ENCODE assay signal across 1 cellular context in the genomic region with DNA sequence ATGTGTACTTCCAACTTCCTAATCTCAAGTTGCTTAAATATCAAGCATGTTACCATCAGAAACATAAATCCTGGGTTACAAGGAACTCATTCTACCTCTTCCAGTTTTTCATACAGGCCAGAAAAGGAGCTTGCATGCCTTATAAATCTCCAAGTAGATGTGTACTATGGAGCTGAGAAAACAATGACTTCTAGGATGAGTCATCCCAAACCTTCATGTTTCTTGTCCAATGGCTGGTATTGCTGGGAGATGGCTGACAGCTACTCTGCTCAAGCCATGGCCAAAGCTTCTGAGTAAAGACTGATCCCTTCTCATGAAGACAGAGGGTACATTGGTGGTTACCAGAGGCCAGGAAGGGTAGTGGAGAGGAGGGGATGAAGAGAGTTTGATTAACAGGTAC.
TF ChIP-seq lines count a peak whose summit lies in the region.

No MANE protein-coding gene starts in this region.

TF ChIP-seq in K562, 482 proteins besides CTCF, POLR2A, EP300 and RAD21 (continued from another document and continues in another):
- TF ChIP-seq, protein P1, sequence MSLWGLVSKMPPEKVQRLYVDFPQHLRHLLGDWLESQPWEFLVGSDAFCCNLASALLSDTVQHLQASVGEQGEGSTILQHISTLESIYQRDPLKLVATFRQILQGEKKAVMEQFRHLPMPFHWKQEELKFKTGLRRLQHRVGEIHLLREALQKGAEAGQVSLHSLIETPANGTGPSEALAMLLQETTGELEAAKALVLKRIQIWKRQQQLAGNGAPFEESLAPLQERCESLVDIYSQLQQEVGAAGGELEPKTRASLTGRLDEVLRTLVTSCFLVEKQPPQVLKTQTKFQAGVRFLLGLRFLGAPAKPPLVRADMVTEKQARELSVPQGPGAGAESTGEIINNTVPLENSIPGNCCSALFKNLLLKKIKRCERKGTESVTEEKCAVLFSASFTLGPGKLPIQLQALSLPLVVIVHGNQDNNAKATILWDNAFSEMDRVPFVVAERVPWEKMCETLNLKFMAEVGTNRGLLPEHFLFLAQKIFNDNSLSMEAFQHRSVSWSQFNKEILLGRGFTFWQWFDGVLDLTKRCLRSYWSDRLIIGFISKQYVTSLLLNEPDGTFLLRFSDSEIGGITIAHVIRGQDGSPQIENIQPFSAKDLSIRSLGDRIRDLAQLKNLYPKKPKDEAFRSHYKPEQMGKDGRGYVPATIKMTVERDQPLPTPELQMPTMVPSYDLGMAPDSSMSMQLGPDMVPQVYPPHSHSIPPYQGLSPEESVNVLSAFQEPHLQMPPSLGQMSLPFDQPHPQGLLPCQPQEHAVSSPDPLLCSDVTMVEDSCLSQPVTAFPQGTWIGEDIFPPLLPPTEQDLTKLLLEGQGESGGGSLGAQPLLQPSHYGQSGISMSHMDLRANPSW (CRISPR knock-in tag; IDR thresholded peaks at IDR 0.05), result no peak
- TF ChIP-seq, protein P2, sequence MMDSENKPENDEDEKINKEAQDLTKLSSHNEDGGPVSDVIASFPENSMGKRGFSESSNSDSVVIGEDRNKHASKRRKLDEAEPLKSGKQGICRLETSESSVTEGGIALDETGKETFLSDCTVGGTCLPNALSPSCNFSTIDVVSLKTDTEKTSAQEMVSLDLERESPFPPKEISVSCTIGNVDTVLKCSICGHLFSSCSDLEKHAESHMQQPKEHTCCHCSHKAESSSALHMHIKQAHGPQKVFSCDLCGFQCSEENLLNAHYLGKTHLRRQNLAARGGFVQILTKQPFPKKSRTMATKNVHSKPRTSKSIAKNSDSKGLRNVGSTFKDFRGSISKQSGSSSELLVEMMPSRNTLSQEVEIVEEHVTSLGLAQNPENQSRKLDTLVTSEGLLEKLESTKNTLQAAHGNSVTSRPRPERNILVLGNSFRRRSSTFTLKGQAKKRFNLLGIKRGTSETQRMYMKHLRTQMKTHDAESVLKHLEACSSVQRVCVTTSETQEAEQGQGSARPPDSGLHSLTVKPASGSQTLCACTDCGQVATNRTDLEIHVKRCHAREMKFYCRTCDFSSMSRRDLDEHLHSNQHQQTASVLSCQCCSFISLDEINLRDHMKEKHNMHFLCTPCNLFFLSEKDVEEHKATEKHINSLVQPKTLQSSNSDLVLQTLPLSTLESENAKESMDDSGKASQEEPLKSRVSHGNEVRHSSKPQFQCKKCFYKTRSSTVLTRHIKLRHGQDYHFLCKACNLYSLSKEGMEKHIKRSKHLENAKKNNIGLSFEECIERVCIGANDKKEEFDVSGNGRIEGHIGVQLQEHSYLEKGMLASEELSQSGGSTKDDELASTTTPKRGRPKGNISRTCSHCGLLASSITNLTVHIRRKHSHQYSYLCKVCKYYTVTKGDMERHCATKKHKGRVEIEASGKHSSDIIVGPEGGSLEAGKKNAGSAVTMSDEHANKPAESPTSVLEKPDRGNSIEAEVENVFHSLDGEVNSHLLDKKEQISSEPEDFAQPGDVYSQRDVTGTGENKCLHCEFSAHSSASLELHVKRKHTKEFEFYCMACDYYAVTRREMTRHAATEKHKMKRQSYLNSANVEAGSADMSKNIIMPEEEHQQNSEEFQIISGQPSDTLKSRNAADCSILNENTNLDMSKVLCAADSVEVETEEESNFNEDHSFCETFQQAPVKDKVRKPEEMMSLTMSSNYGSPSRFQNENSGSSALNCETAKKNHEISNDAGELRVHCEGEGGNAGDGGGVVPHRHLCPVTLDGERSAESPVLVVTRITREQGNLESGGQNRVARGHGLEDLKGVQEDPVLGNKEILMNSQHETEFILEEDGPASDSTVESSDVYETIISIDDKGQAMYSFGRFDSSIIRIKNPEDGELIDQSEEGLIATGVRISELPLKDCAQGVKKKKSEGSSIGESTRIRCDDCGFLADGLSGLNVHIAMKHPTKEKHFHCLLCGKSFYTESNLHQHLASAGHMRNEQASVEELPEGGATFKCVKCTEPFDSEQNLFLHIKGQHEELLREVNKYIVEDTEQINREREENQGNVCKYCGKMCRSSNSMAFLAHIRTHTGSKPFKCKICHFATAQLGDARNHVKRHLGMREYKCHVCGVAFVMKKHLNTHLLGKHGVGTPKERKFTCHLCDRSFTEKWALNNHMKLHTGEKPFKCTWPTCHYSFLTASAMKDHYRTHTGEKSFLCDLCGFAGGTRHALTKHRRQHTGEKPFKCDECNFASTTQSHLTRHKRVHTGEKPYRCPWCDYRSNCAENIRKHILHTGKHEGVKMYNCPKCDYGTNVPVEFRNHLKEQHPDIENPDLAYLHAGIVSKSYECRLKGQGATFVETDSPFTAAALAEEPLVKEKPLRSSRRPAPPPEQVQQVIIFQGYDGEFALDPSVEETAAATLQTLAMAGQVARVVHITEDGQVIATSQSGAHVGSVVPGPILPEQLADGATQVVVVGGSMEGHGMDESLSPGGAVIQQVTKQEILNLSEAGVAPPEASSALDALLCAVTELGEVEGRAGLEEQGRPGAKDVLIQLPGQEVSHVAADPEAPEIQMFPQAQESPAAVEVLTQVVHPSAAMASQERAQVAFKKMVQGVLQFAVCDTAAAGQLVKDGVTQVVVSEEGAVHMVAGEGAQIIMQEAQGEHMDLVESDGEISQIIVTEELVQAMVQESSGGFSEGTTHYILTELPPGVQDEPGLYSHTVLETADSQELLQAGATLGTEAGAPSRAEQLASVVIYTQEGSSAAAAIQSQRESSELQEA (IDR thresholded peaks at IDR 0.05; ENCODE audit: low read depth), result no peak
- TF ChIP-seq, protein P3, sequence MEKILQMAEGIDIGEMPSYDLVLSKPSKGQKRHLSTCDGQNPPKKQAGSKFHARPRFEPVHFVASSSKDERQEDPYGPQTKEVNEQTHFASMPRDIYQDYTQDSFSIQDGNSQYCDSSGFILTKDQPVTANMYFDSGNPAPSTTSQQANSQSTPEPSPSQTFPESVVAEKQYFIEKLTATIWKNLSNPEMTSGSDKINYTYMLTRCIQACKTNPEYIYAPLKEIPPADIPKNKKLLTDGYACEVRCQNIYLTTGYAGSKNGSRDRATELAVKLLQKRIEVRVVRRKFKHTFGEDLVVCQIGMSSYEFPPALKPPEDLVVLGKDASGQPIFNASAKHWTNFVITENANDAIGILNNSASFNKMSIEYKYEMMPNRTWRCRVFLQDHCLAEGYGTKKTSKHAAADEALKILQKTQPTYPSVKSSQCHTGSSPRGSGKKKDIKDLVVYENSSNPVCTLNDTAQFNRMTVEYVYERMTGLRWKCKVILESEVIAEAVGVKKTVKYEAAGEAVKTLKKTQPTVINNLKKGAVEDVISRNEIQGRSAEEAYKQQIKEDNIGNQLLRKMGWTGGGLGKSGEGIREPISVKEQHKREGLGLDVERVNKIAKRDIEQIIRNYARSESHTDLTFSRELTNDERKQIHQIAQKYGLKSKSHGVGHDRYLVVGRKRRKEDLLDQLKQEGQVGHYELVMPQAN (IDR thresholded peaks at IDR 0.05; ENCODE audit: borderline replicate concordance), result no peak
- TF ChIP-seq, protein P4, sequence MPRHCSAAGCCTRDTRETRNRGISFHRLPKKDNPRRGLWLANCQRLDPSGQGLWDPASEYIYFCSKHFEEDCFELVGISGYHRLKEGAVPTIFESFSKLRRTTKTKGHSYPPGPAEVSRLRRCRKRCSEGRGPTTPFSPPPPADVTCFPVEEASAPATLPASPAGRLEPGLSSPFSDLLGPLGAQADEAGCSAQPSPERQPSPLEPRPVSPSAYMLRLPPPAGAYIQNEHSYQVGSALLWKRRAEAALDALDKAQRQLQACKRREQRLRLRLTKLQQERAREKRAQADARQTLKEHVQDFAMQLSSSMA (CRISPR knock-in tag; IDR thresholded peaks at IDR 0.05), result no peak
- TF ChIP-seq MEF2D (tag; conservative IDR thresholded peaks at IDR 0.05; ENCODE audit: low read depth) (no peak), BRD4 (IDR thresholded peaks at IDR 0.05) (no peak), CAMTA2 (CRISPR knock-in tag; conservative IDR thresholded peaks at IDR 0.05) (no peak), KDM2B (CRISPR knock-in tag; IDR thresholded peaks at IDR 0.05) (no peak), NCOA2 (IDR thresholded peaks at IDR 0.05; ENCODE audit: partially characterized antibody in 2 of 2) (no peak), ESRRA (IDR thresholded peaks at IDR 0.05; ENCODE audit: borderline replicate concordance, low read depth) (no peak), MXI1 (IDR thresholded peaks at IDR 0.05; ENCODE audit: low read depth, low read length) (no peak), TEAD1 (CRISPR knock-in tag; IDR thresholded peaks at IDR 0.05) (no peak), YBX1 (IDR thresholded peaks at IDR 0.05) (no peak), ZNF785 (CRISPR knock-in tag; IDR thresholded peaks at IDR 0.05) (no peak), PHTF2 (CRISPR knock-in tag; IDR thresholded peaks at IDR 0.05) (no peak), RFX5 (IDR thresholded peaks at IDR 0.05; ENCODE audit: low read depth, low read length) (no peak), EHMT2 (IDR thresholded peaks at IDR 0.05) (peak; percentile 52; the same call in 1 of the 2 replicates), CEBPG (CRISPR knock-in tag; IDR thresholded peaks at IDR 0.05) (no peak), CEBPG (tag; conservative IDR thresholded peaks at IDR 0.05 in 1 of 2, IDR thresholded peaks at IDR 0.05 in 1 of 2) (no peak), SUPT5H (IDR thresholded peaks at IDR 0.05) (no peak), PYGO2 (tag; IDR thresholded peaks at IDR 0.05) (no peak), ZNF175 (CRISPR knock-in tag; IDR thresholded peaks at IDR 0.05; ENCODE audit: low read depth) (0 out of 2 replicates have a peak, but pooled peaks have one; percentile 1), TCFL5 (CRISPR knock-in tag; conservative IDR thresholded peaks at IDR 0.05) (no peak), GATAD2A (IDR thresholded peaks at IDR 0.05) (no peak), ETV5 (CRISPR knock-in tag; IDR thresholded peaks at IDR 0.05; ENCODE audit: low read depth) (0 out of 2 replicates have a peak, but pooled peaks have one; percentile 34), POLR2G (IDR thresholded peaks at IDR 0.05; ENCODE audit: low read depth, low read length) (no peak), ZBED1 (IDR thresholded peaks at IDR 0.05) (no peak), NFXL1 (CRISPR knock-in tag; IDR thresholded peaks at IDR 0.05) (no peak), FOXA3 (CRISPR knock-in tag; conservative IDR thresholded peaks at IDR 0.05 in 1 of 2, IDR thresholded peaks at IDR 0.05 in 1 of 2) (no peak), YY1 (IDR thresholded peaks at IDR 0.05; ENCODE audit: borderline replicate concordance in 1 of 3, control insufficient read depth in 1 of 3, extremely low read depth in 1 of 3, insufficient read depth in 3 of 3, insufficient read length in 1 of 3, insufficient replicate concordance in 2 of 3, low read depth in 1 of 3, low read length in 2 of 3) (peak in 1 of 3 experiments; percentile 54)
- TF ChIP-seq, protein P5, sequence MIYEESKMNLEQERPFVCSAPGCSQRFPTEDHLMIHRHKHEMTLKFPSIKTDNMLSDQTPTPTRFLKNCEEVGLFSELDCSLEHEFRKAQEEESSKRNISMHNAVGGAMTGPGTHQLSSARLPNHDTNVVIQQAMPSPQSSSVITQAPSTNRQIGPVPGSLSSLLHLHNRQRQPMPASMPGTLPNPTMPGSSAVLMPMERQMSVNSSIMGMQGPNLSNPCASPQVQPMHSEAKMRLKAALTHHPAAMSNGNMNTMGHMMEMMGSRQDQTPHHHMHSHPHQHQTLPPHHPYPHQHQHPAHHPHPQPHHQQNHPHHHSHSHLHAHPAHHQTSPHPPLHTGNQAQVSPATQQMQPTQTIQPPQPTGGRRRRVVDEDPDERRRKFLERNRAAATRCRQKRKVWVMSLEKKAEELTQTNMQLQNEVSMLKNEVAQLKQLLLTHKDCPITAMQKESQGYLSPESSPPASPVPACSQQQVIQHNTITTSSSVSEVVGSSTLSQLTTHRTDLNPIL (CRISPR knock-in tag; IDR thresholded peaks at IDR 0.05), result no peak
- TF ChIP-seq, protein P6, sequence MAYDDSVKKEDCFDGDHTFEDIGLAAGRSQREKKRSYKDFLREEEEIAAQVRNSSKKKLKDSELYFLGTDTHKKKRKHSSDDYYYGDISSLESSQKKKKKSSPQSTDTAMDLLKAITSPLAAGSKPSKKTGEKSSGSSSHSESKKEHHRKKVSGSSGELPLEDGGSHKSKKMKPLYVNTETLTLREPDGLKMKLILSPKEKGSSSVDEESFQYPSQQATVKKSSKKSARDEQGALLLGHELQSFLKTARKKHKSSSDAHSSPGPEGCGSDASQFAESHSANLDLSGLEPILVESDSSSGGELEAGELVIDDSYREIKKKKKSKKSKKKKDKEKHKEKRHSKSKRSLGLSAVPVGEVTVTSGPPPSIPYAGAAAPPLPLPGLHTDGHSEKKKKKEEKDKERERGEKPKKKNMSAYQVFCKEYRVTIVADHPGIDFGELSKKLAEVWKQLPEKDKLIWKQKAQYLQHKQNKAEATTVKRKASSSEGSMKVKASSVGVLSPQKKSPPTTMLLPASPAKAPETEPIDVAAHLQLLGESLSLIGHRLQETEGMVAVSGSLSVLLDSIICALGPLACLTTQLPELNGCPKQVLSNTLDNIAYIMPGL (CRISPR knock-in tag; IDR thresholded peaks at IDR 0.05), result no peak
- TF ChIP-seq, protein P7, sequence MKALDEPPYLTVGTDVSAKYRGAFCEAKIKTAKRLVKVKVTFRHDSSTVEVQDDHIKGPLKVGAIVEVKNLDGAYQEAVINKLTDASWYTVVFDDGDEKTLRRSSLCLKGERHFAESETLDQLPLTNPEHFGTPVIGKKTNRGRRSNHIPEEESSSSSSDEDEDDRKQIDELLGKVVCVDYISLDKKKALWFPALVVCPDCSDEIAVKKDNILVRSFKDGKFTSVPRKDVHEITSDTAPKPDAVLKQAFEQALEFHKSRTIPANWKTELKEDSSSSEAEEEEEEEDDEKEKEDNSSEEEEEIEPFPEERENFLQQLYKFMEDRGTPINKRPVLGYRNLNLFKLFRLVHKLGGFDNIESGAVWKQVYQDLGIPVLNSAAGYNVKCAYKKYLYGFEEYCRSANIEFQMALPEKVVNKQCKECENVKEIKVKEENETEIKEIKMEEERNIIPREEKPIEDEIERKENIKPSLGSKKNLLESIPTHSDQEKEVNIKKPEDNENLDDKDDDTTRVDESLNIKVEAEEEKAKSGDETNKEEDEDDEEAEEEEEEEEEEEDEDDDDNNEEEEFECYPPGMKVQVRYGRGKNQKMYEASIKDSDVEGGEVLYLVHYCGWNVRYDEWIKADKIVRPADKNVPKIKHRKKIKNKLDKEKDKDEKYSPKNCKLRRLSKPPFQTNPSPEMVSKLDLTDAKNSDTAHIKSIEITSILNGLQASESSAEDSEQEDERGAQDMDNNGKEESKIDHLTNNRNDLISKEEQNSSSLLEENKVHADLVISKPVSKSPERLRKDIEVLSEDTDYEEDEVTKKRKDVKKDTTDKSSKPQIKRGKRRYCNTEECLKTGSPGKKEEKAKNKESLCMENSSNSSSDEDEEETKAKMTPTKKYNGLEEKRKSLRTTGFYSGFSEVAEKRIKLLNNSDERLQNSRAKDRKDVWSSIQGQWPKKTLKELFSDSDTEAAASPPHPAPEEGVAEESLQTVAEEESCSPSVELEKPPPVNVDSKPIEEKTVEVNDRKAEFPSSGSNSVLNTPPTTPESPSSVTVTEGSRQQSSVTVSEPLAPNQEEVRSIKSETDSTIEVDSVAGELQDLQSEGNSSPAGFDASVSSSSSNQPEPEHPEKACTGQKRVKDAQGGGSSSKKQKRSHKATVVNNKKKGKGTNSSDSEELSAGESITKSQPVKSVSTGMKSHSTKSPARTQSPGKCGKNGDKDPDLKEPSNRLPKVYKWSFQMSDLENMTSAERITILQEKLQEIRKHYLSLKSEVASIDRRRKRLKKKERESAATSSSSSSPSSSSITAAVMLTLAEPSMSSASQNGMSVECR (CRISPR knock-in tag; IDR thresholded peaks at IDR 0.05), result no peak
- TF ChIP-seq, protein P8, sequence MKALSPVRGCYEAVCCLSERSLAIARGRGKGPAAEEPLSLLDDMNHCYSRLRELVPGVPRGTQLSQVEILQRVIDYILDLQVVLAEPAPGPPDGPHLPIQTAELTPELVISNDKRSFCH (CRISPR knock-in tag; IDR thresholded peaks at IDR 0.05), result no peak
- TF ChIP-seq, protein P8 (tag; IDR thresholded peaks at IDR 0.05), result no peak
